In the genomic region with DNA sequence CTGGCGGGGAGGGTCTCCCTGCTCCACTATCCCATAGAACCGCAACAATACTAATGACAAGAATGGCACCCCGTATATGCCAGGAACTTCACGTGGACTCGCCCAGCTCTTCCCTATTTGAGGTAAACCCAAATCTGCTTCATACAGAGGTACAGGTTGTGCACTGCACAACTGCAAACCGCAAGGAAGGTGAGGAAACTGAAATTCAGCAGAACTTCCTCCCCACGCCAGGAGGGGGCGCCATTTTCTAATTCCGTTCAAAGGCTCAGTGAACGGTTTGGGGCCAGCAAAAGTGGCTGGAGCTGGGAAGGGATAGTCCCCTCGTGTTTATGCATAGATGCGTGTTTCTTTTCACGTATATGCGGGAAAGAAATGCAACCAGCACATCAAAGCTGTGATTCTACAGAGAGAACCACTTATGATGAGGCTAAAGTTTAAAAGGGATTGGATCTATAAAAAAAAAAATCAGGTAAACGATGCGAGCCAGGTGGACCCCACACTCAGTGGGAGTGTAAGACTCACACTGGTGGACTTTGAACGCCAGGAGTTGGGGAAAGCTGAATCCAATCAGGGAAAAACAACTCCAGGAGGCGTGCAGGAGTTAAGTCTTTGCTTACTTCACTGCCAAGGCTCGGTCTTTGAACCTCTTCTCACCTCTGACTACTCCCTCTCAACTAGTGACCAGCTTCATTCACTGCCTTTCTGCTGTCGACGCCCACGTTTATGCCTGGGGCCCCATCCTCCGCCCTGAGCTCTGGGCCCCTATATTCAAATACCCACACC, we compare ENCODE assay signal across 8 cellular contexts. TPM values are rescaled to one million over a fixed set of nuclear protein-coding genes. Genes with fewer than 3 reads are reported as not detected.
DNase-seq lines count a peak whose midpoint lies in the region; ATAC-seq lines count a peak whose summit lies in the region.

No MANE protein-coding gene starts in this region.

- peak; percentile 71 for DNase-seq in activated CD4-positive, alpha-beta T cell treated with anti-CD3 and anti-CD28 coated beads for 36 hours
- no peak for DNase-seq in activated CD4-positive, alpha-beta T cell treated with anti-CD3 and anti-CD28 coated beads for 1 hour
- peak; percentile 23 for DNase-seq in NCI-H69 (lab: John Stamatoyannopoulos, UW)
- peak; percentile 24 for DNase-seq in activated T-helper 1 cell treated with anti-CD3 and anti-CD28 coated beads, Interleukin-12 subunit alpha, Interleukin-12 subunit beta, Interleukin-2, Interleukin-4 antibody, amounts not matched to agents 30 ng/mL and 10 ng/mL and 1 ng/mL, durations not matched to agents 14 hours and 24 hours and 36 hours (ENCODE audit: low spot score)
- peak; percentile 7 to 13 (median 12) for DNase-seq in immature natural killer cell
- DNase-seq in stimulated activated CD8-positive, alpha-beta memory T cell treated with anti-CD3 and anti-CD28 coated beads, Interleukin-2, amount 100 ng/mL, for 48 hours (ENCODE audit: low read depth in 2 of 2), result peak; percentile 23 to 33
- no peak for DNase-seq in activated CD4-positive, CD25-positive, alpha-beta regulatory T cell (lab: John Stamatoyannopoulos, UW)

- H3K36me3 Mint-ChIP-seq in activated CD4-positive, alpha-beta T cell treated with anti-CD3 and anti-CD28 coated beads for 36 hours (ENCODE audit: low read depth), result no peaks in the 10 kb centered on the region
- H3K36me3 Mint-ChIP-seq in activated T-helper 1 cell treated with anti-CD3 and anti-CD28 coated beads, Interleukin-12 subunit alpha, Interleukin-12 subunit beta, Interleukin-2, Interleukin-4 antibody, amounts not matched to agents 30 ng/mL and 10 ng/mL and 1 ng/mL, durations not matched to agents 14 hours and 24 hours and 36 hours (ENCODE audit: low read depth), result no peaks in the 10 kb centered on the region
- H3K36me3 Mint-ChIP-seq in immature natural killer cell, result no peaks in the 10 kb centered on the region

- no peaks in the 10 kb centered on the region for H3K4me1 Mint-ChIP-seq in activated CD4-positive, alpha-beta T cell treated with anti-CD3 and anti-CD28 coated beads for 36 hours
- no peaks in the 10 kb centered on the region for H3K4me1 Mint-ChIP-seq in activated T-helper 1 cell treated with anti-CD3 and anti-CD28 coated beads, Interleukin-12 subunit alpha, Interleukin-12 subunit beta, Interleukin-2, Interleukin-4 antibody, amounts not matched to agents 30 ng/mL and 10 ng/mL and 1 ng/mL, durations not matched to agents 14 hours and 24 hours and 36 hours (ENCODE audit: low read depth)
- H3K4me1 Mint-ChIP-seq in immature natural killer cell, result no peaks in the 10 kb centered on the region

- intact Hi-C loops in activated CD4-positive, alpha-beta T cell treated with anti-CD3 and anti-CD28 coated beads for 36 hours (cut with DNase I, micrococcal nuclease), result loop anchor here (1.0 to 10.0 kb wide), 2 partner anchors 114 to 115 kb away; no protein-coding TSS in a partner anchor
- intact Hi-C loops in activated T-helper 1 cell treated with anti-CD3 and anti-CD28 coated beads, Interleukin-12 subunit alpha, Interleukin-12 subunit beta, Interleukin-2, Interleukin-4 antibody, amounts not matched to agents 30 ng/mL and 10 ng/mL and 1 ng/mL, durations not matched to agents 14 hours and 24 hours and 36 hours (cut with micrococcal nuclease), result loop anchor here (1.0 kb wide), 1 partner anchor 114 kb away; no protein-coding TSS in a partner anchor

- no peak for ATAC-seq in activated CD4-positive, alpha-beta T cell treated with anti-CD3 and anti-CD28 coated beads for 36 hours
- no peak for ATAC-seq in GM19397 (IDR thresholded peaks at IDR 0.05; ENCODE audit: unreplicated experiment)

- POLR2A ChIA-PET in activated CD4-positive, alpha-beta T cell treated with anti-CD3 and anti-CD28 coated beads for 36 hours (lab: Charles Lee), result no interaction called here

- H3K4me3 Mint-ChIP-seq in activated CD4-positive, alpha-beta T cell treated with anti-CD3 and anti-CD28 coated beads for 36 hours, result no peak overlapping the region
- H3K4me3 Mint-ChIP-seq in activated T-helper 1 cell treated with anti-CD3 and anti-CD28 coated beads, Interleukin-12 subunit alpha, Interleukin-12 subunit beta, Interleukin-2, Interleukin-4 antibody, amounts not matched to agents 30 ng/mL and 10 ng/mL and 1 ng/mL, durations not matched to agents 14 hours and 24 hours and 36 hours, result no peak overlapping the region
- no peak overlapping the region for H3K4me3 Mint-ChIP-seq in immature natural killer cell

- peaks cover 40% of the 10 kb centered on the region for H3K27me3 Mint-ChIP-seq in activated CD4-positive, alpha-beta T cell treated with anti-CD3 and anti-CD28 coated beads for 36 hours
- peaks cover 49% of the 10 kb centered on the region for H3K27me3 Mint-ChIP-seq in activated T-helper 1 cell treated with anti-CD3 and anti-CD28 coated beads, Interleukin-12 subunit alpha, Interleukin-12 subunit beta, Interleukin-2, Interleukin-4 antibody, amounts not matched to agents 30 ng/mL and 10 ng/mL and 1 ng/mL, durations not matched to agents 14 hours and 24 hours and 36 hours (ENCODE audit: insufficient read depth)
- peaks cover 9 to 19% (median 10%) of the 10 kb centered on the region in 3 donors for H3K27me3 Mint-ChIP-seq in immature natural killer cell (ENCODE audit: low read depth in 3 of 3)

- H3K9me3 Mint-ChIP-seq in activated CD4-positive, alpha-beta T cell treated with anti-CD3 and anti-CD28 coated beads for 36 hours (ENCODE audit: low read depth), result no peaks in the 10 kb centered on the region
- no peaks in the 10 kb centered on the region for H3K9me3 Mint-ChIP-seq in activated T-helper 1 cell treated with anti-CD3 and anti-CD28 coated beads, Interleukin-12 subunit alpha, Interleukin-12 subunit beta, Interleukin-2, Interleukin-4 antibody, amounts not matched to agents 30 ng/mL and 10 ng/mL and 1 ng/mL, durations not matched to agents 14 hours and 24 hours and 36 hours
- H3K9me3 Mint-ChIP-seq in immature natural killer cell, result no peaks in the 10 kb centered on the region

- no peak overlapping the region for H3K27ac Mint-ChIP-seq in activated CD4-positive, alpha-beta T cell treated with anti-CD3 and anti-CD28 coated beads for 36 hours
- H3K27ac Mint-ChIP-seq in activated T-helper 1 cell treated with anti-CD3 and anti-CD28 coated beads, Interleukin-12 subunit alpha, Interleukin-12 subunit beta, Interleukin-2, Interleukin-4 antibody, amounts not matched to agents 30 ng/mL and 10 ng/mL and 1 ng/mL, durations not matched to agents 14 hours and 24 hours and 36 hours, result no peak overlapping the region
- H3K27ac Mint-ChIP-seq in immature natural killer cell, result no peak overlapping the region

- CTCF ChIA-PET in activated CD4-positive, alpha-beta T cell treated with anti-CD3 and anti-CD28 coated beads for 36 hours (lab: Charles Lee), result interaction anchor here (0.6 to 2.2 kb wide), 12 partner anchors 9 to 252 kb away, joined by 3 to 8 read pairs (median 3); no protein-coding TSS in a partner anchor

RNA-seq across cellular contexts. Expression of a gene that starts 20.3 kb away (rescaled TPM):
- 1 to 10 TPM; 1.3 to 1.7 TPM for total RNA-seq in activated CD4-positive, alpha-beta T cell treated with anti-CD3 and anti-CD28 coated beads for 36 hours
- total RNA-seq in activated T-helper 1 cell treated with anti-CD3 and anti-CD28 coated beads, Interleukin-12 subunit alpha, Interleukin-12 subunit beta, Interleukin-2, Interleukin-4 antibody, amounts not matched to agents 30 ng/mL and 10 ng/mL and 1 ng/mL, durations not matched to agents 14 hours and 24 hours and 36 hours, result not detected in 2 replicates
- polyA plus RNA-seq in immature natural killer cell, result 1 to 10 TPM in 1 of 3 donors, not detected in 2; 1.8 TPM

RNA-seq across cellular contexts. Expression of a gene that starts 29.8 kb away (rescaled TPM):
- total RNA-seq in activated CD4-positive, alpha-beta T cell treated with anti-CD3 and anti-CD28 coated beads for 36 hours, result under 1 TPM; 0.11 to 0.16 TPM
- total RNA-seq in activated T-helper 1 cell treated with anti-CD3 and anti-CD28 coated beads, Interleukin-12 subunit alpha, Interleukin-12 subunit beta, Interleukin-2, Interleukin-4 antibody, amounts not matched to agents 30 ng/mL and 10 ng/mL and 1 ng/mL, durations not matched to agents 14 hours and 24 hours and 36 hours, result not detected in 2 replicates
- polyA plus RNA-seq in immature natural killer cell, result under 1 TPM in 1 of 3 donors, not detected in 2; 0.22 TPM

RNA-seq across cellular contexts. Expression of a gene that starts 50.1 kb away (rescaled TPM):
- total RNA-seq in activated CD4-positive, alpha-beta T cell treated with anti-CD3 and anti-CD28 coated beads for 36 hours, result not detected
- total RNA-seq in activated T-helper 1 cell treated with anti-CD3 and anti-CD28 coated beads, Interleukin-12 subunit alpha, Interleukin-12 subunit beta, Interleukin-2, Interleukin-4 antibody, amounts not matched to agents 30 ng/mL and 10 ng/mL and 1 ng/mL, durations not matched to agents 14 hours and 24 hours and 36 hours, result not detected in 2 replicates
- not detected for polyA plus RNA-seq in immature natural killer cell

RNA-seq across cellular contexts. Expression of a gene that starts 53.7 kb away (rescaled TPM):
- 1 to 10 TPM in 1 of 2 experiments, under 1 TPM in 1; 0.64 to 1.0 TPM for total RNA-seq in activated CD4-positive, alpha-beta T cell treated with anti-CD3 and anti-CD28 coated beads for 36 hours
- total RNA-seq in activated T-helper 1 cell treated with anti-CD3 and anti-CD28 coated beads, Interleukin-12 subunit alpha, Interleukin-12 subunit beta, Interleukin-2, Interleukin-4 antibody, amounts not matched to agents 30 ng/mL and 10 ng/mL and 1 ng/mL, durations not matched to agents 14 hours and 24 hours and 36 hours, result 0.75 and 0.83 TPM in 2 replicates
- polyA plus RNA-seq in immature natural killer cell, result 1 to 10 TPM; 1.4 to 4.6 (median 4.2) TPM

Comparison
In these comparisons a context has a peak if more than half of its experiments do, and no peak if none do; other contexts are left out.
1. DNase-seq: peak in activated CD4-positive, alpha-beta T cell treated with anti-CD3 and anti-CD28 coated beads for 36 hours (single experiment), NCI-H69 (single experiment), activated T-helper 1 cell treated with anti-CD3 and anti-CD28 coated beads, Interleukin-12 subunit alpha, Interleukin-12 subunit beta, Interleukin-2, Interleukin-4 antibody, amounts not matched to agents 30 ng/mL and 10 ng/mL and 1 ng/mL, durations not matched to agents 14 hours and 24 hours and 36 hours (single experiment), immature natural killer cell (3 of 3) and stimulated activated CD8-positive, alpha-beta memory T cell treated with anti-CD3 and anti-CD28 coated beads, Interleukin-2, amount 100 ng/mL, for 48 hours (2 of 2); none in activated CD4-positive, alpha-beta T cell treated with anti-CD3 and anti-CD28 coated beads for 1 hour (single experiment) and activated CD4-positive, CD25-positive, alpha-beta regulatory T cell (0 of 4).